16 cellular contexts compared by ENCODE assay signal in the genomic region with DNA sequence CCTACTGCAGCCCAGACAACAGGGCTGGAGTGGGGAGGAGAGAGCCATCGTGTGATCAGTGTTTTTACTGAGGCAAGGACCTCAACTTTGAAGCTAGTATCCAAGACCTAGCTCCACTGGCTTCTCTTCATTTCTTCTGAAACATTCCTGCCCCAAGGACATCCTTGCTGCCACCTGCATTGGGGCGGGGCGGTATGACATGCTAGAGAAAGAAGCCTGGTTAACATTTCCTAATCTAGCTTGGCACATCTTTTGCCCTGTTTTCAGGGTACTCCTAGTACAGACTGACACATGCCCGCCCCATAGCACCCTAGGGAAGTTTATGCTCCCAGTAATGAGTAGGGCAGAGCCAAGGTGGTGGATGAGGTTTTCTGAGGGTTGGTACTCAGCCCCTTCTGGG. TPM values are rescaled to one million over a fixed set of nuclear protein-coding genes. Genes with fewer than 3 reads are reported as not detected.
A peak's percentile ranks its signal among the peaks of the same experiment; 100 is the strongest.
DNase-seq lines count a peak whose midpoint lies in the region; ATAC-seq and TF ChIP-seq lines count a peak whose summit lies in the region.
"Had no signal": no experiment of that assay in that cellular context is flagged by ENCODE, and none has a peak within 500 bp of the region (broad histone marks: within the 10 kb centered on the region; RNA-seq: fewer than 3 reads in every experiment).

No MANE protein-coding gene starts in this region.

- H3K27ac Mint-ChIP-seq in MCF 10A (ENCODE audit: low read depth, unreplicated experiment): no peak overlapping the region
- H3K27ac Mint-ChIP-seq in CD4-positive, alpha-beta memory T cell: no peak overlapping the region

- intact Hi-C loops in breast epithelium (cut with DNase I; ENCODE audit: low total_unique reads) (loop anchor here (5.0 kb wide), 1 partner anchor 57 kb away; no protein-coding TSS in a partner anchor), MCF 10A (cut with micrococcal nuclease) (no loop called here)
- intact Hi-C loops in CD4-positive, alpha-beta memory T cell (cut with micrococcal nuclease): no loop called here

- no peak for TF ChIP-seq POLR2A in breast epithelium (IDR thresholded peaks at IDR 0.05)

- H3K4me1 ChIP-seq in breast epithelium (no peaks in the 10 kb centered on the region), foreskin keratinocyte (peaks cover 20% of the 10 kb centered on the region)
- H3K4me1 ChIP-seq in CD4-positive, alpha-beta memory T cell (ENCODE audit: insufficient read depth, low read length): peaks cover 13% of the 10 kb centered on the region

- H3K36me3 ChIP-seq in breast epithelium: no peaks in the 10 kb centered on the region
- H3K36me3 ChIP-seq in CD4-positive, alpha-beta memory T cell (ENCODE audit: insufficient read depth, low read length): no peaks in the 10 kb centered on the region

- H3K9me3 Mint-ChIP-seq in MCF 10A (ENCODE audit: unreplicated experiment): no peaks in the 10 kb centered on the region
- H3K9me3 Mint-ChIP-seq in CD4-positive, alpha-beta memory T cell: no peaks in the 10 kb centered on the region

- H3K4me1 Mint-ChIP-seq in MCF 10A (ENCODE audit: insufficient read depth, unreplicated experiment): peaks cover 28% of the 10 kb centered on the region
- H3K4me1 Mint-ChIP-seq in CD4-positive, alpha-beta memory T cell: peaks cover 8 to 24% (median 14%) of the 10 kb centered on the region in 4 donors

- CTCF ChIA-PET in MCF 10A (lab: Yijun Ruan, JAX): interaction anchor here (0.6 to 10.9 kb wide), 18 partner anchors 11 to 302 kb away, joined by 3 to 320 read pairs (median 6); partner anchors contain the start of gene WFIKKN2
- CTCF ChIA-PET in CD4-positive, alpha-beta memory T cell (lab: Charles Lee; ENCODE audit: partially characterized antibody): interaction anchor here (1.0 to 6.4 kb wide), 6 partner anchors 16 to 171 kb away, joined by 3 to 67 read pairs (median 5); no protein-coding TSS in a partner anchor

- H3K27me3 ChIP-seq in breast epithelium (no peaks in the 10 kb centered on the region), foreskin keratinocyte (no peaks in the 10 kb centered on the region)
- no peaks in the 10 kb centered on the region for H3K27me3 ChIP-seq in CD4-positive, alpha-beta memory T cell (ENCODE audit: insufficient read depth, low read length)

- no peaks in the 10 kb centered on the region for H3K27me3 Mint-ChIP-seq in MCF 10A (ENCODE audit: insufficient read depth, unreplicated experiment)
- peaks cover 5% of the 10 kb centered on the region in 2 donors for H3K27me3 Mint-ChIP-seq in CD4-positive, alpha-beta memory T cell

- DNase-seq in breast epithelium (ENCODE audit: low spot score in 2 of 2): peak in 1 of 2 donors; percentile 77
- DNase-seq in MCF 10A (ENCODE audit: unreplicated experiment): no peak
- DNase-seq in foreskin keratinocyte: no peak
- DNase-seq in CD4-positive, alpha-beta memory T cell: no peak
- no peak for DNase-seq in GM19240 (ENCODE audit: insufficient read length, low spot score)
- DNase-seq in RPMI8226: no peak
- DNase-seq in DMS53 (lab: John Stamatoyannopoulos, UW): no peak
- DNase-seq: AML-193, GOT3, NCI-H187 treated with DMSO at 0.1 percent for 48 hours, NCI-H226, NCI-H524 treated with DMSO at 0.1 percent for 48 hours, PC-3 had no signal

- no peak for ATAC-seq in foreskin keratinocyte
- ATAC-seq: PC-3 had no signal

- H3K27ac ChIP-seq in breast epithelium: peak overlapping the region; percentile 76 to 77
- peak overlapping the region; percentile 12 for H3K27ac ChIP-seq in foreskin keratinocyte
- H3K27ac ChIP-seq in skin epidermis: peak overlapping the region in 15 of 21 experiments; percentile 8 to 84 (median 61)
- no peak overlapping the region for H3K27ac ChIP-seq in CD4-positive, alpha-beta memory T cell (ENCODE audit: low read depth, low read length)
- H3K27ac ChIP-seq: 22Rv1 had no signal

- no TSS peak for BruUV-seq in MCF 10A (replicated peaks; lab: Mats Ljungman, UMichigan)

- no peak overlapping the region for H3K4me3 ChIP-seq in breast epithelium
- no peak overlapping the region for H3K4me3 ChIP-seq in skin epidermis
- no peak overlapping the region for H3K4me3 ChIP-seq in CD4-positive, alpha-beta memory T cell (ENCODE audit: low read length in 2 of 2)

- TF ChIP-seq CTCF in breast epithelium (IDR thresholded peaks at IDR 0.05) (no peak), MCF 10A (IDR thresholded peaks at IDR 0.05; ENCODE audit: unreplicated experiment) (no peak), foreskin keratinocyte (conservative IDR thresholded peaks at IDR 0.05) (no peak)

- POLR2A ChIA-PET in MCF 10A (lab: Yijun Ruan, JAX): interaction anchor here (0.7 to 4.9 kb wide), 8 partner anchors 10 to 167 kb away, joined by 3 to 31 read pairs (median 8); partner anchors contain the start of gene TOB1
- POLR2A ChIA-PET in CD4-positive, alpha-beta memory T cell (lab: Charles Lee; ENCODE audit: partially characterized antibody): no interaction called here

- H3K4me3 Mint-ChIP-seq in MCF 10A (ENCODE audit: unreplicated experiment): no peak overlapping the region
- H3K4me3 Mint-ChIP-seq in CD4-positive, alpha-beta memory T cell: no peak overlapping the region

- H3K36me3 Mint-ChIP-seq in MCF 10A (ENCODE audit: insufficient read depth, unreplicated experiment): no peaks in the 10 kb centered on the region
- no peaks in the 10 kb centered on the region for H3K36me3 Mint-ChIP-seq in CD4-positive, alpha-beta memory T cell

- no peaks in the 10 kb centered on the region for H3K9me3 ChIP-seq in breast epithelium
- no peaks in the 10 kb centered on the region for H3K9me3 ChIP-seq in CD4-positive, alpha-beta memory T cell (ENCODE audit: control insufficient read depth in 1 of 2, low read length in 2 of 2)

RNA-seq across cellular contexts. Expression of gene ANKRD40CL, which starts 17.8 kb away (rescaled TPM):
- not detected for total RNA-seq in breast epithelium
- not detected in 2 replicates for total RNA-seq in MCF 10A (2022)
- not detected in 2 replicates for total RNA-seq in foreskin keratinocyte
- not detected in 2 replicates for polyA plus RNA-seq in foreskin keratinocyte
- not detected for total RNA-seq in CD4-positive, alpha-beta memory T cell
- not detected for polyA plus RNA-seq in CD4-positive, alpha-beta memory T cell
- total RNA-seq: LHCN-M2, PC-3 had no signal

RNA-seq across cellular contexts. Expression of gene WFIKKN2, which starts 50.3 kb away (rescaled TPM):
- total RNA-seq in breast epithelium (not detected), MCF 10A (2022) (not detected in 2 replicates), foreskin keratinocyte (not detected in 2 replicates)
- not detected in 2 replicates for polyA plus RNA-seq in foreskin keratinocyte
- not detected for total RNA-seq in CD4-positive, alpha-beta memory T cell
- not detected for polyA plus RNA-seq in CD4-positive, alpha-beta memory T cell
- total RNA-seq: LHCN-M2, PC-3 had no signal
